Comparison of ENCODE assay signal across 2 cellular contexts in the genomic region with DNA sequence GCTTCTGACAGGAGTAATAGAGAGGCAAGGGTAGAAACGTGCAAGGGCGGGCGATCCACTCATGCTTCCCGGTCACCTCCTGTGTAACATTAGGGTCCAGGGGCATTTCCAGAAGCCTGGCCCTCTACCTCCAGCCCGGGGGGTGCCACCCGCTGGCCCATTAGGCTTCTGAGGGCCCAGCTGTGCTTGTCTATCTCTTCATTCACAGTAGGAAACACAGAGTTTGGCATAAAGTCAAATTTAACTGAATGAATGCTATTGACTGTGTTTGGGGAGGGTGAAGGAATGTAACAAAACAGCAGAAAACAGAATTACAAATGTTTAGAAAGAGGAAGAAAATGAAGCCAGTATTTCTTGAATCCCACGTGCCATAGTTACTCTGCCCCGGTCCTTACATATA.
TF ChIP-seq lines count a peak whose summit lies in the region.

No MANE protein-coding gene starts in this region.

TF ChIP-seq in HCT116, 20 proteins besides CTCF, POLR2A, EP300 and RAD21 (continued from another document):
- TF ChIP-seq, protein P1, sequence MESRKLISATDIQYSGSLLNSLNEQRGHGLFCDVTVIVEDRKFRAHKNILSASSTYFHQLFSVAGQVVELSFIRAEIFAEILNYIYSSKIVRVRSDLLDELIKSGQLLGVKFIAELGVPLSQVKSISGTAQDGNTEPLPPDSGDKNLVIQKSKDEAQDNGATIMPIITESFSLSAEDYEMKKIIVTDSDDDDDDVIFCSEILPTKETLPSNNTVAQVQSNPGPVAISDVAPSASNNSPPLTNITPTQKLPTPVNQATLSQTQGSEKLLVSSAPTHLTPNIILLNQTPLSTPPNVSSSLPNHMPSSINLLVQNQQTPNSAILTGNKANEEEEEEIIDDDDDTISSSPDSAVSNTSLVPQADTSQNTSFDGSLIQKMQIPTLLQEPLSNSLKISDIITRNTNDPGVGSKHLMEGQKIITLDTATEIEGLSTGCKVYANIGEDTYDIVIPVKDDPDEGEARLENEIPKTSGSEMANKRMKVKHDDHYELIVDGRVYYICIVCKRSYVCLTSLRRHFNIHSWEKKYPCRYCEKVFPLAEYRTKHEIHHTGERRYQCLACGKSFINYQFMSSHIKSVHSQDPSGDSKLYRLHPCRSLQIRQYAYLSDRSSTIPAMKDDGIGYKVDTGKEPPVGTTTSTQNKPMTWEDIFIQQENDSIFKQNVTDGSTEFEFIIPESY (IDR thresholded peaks at IDR 0.05; ENCODE audit: extremely low read depth, insufficient replicate concordance, low read length), result no peak
- TF ChIP-seq FOSL1 (IDR thresholded peaks at IDR 0.05; ENCODE audit: low read depth) (no peak), SP1 (IDR thresholded peaks at IDR 0.05; ENCODE audit: low read depth) (no peak), CBX3 (IDR thresholded peaks at IDR 0.05; ENCODE audit: low read depth) (no peak), EZH2phosphoT487 (IDR thresholded peaks at IDR 0.05; ENCODE audit: borderline replicate concordance) (no peak), ZFX (IDR thresholded peaks at IDR 0.05) (no peak), CEBPB (IDR thresholded peaks at IDR 0.05; ENCODE audit: low read depth) (no peak), JUND (IDR thresholded peaks at IDR 0.05) (no peak), POLR2AphosphoS5 (IDR thresholded peaks at IDR 0.05; ENCODE audit: low read depth, low read length) (no peak), ZNF274 (IDR thresholded peaks at IDR 0.05; ENCODE audit: low read depth, low read length) (no peak), EZH2 (IDR thresholded peaks at IDR 0.05) (no peak), SRF (IDR thresholded peaks at IDR 0.05; ENCODE audit: low read depth) (no peak), YY1 (IDR thresholded peaks at IDR 0.05; ENCODE audit: extremely low read depth, insufficient replicate concordance, low read depth, low read length) (no peak)
- TF ChIP-seq, protein P2, sequence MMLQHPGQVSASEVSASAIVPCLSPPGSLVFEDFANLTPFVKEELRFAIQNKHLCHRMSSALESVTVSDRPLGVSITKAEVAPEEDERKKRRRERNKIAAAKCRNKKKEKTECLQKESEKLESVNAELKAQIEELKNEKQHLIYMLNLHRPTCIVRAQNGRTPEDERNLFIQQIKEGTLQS (IDR thresholded peaks at IDR 0.05), result no peak
- TF ChIP-seq, protein P3, sequence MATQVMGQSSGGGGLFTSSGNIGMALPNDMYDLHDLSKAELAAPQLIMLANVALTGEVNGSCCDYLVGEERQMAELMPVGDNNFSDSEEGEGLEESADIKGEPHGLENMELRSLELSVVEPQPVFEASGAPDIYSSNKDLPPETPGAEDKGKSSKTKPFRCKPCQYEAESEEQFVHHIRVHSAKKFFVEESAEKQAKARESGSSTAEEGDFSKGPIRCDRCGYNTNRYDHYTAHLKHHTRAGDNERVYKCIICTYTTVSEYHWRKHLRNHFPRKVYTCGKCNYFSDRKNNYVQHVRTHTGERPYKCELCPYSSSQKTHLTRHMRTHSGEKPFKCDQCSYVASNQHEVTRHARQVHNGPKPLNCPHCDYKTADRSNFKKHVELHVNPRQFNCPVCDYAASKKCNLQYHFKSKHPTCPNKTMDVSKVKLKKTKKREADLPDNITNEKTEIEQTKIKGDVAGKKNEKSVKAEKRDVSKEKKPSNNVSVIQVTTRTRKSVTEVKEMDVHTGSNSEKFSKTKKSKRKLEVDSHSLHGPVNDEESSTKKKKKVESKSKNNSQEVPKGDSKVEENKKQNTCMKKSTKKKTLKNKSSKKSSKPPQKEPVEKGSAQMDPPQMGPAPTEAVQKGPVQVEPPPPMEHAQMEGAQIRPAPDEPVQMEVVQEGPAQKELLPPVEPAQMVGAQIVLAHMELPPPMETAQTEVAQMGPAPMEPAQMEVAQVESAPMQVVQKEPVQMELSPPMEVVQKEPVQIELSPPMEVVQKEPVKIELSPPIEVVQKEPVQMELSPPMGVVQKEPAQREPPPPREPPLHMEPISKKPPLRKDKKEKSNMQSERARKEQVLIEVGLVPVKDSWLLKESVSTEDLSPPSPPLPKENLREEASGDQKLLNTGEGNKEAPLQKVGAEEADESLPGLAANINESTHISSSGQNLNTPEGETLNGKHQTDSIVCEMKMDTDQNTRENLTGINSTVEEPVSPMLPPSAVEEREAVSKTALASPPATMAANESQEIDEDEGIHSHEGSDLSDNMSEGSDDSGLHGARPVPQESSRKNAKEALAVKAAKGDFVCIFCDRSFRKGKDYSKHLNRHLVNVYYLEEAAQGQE (IDR thresholded peaks at IDR 0.05; ENCODE audit: low read depth), result no peak
- TF ChIP-seq, protein P4, sequence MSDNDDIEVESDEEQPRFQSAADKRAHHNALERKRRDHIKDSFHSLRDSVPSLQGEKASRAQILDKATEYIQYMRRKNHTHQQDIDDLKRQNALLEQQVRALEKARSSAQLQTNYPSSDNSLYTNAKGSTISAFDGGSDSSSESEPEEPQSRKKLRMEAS (IDR thresholded peaks at IDR 0.05), result no peak
TF ChIP-seq in HCT116: peak in this region for 0.

TF ChIP-seq in neural cell, 6 proteins besides CTCF, POLR2A, EP300 and RAD21 (continued from another document):
- TF ChIP-seq, protein P3 (IDR thresholded peaks at IDR 0.05; ENCODE audit: borderline replicate concordance), result no peak
- TF ChIP-seq MXI1 (conservative IDR thresholded peaks at IDR 0.05; ENCODE audit: poor library complexity, severe bottlenecking), result no peak
